In the genomic region with DNA sequence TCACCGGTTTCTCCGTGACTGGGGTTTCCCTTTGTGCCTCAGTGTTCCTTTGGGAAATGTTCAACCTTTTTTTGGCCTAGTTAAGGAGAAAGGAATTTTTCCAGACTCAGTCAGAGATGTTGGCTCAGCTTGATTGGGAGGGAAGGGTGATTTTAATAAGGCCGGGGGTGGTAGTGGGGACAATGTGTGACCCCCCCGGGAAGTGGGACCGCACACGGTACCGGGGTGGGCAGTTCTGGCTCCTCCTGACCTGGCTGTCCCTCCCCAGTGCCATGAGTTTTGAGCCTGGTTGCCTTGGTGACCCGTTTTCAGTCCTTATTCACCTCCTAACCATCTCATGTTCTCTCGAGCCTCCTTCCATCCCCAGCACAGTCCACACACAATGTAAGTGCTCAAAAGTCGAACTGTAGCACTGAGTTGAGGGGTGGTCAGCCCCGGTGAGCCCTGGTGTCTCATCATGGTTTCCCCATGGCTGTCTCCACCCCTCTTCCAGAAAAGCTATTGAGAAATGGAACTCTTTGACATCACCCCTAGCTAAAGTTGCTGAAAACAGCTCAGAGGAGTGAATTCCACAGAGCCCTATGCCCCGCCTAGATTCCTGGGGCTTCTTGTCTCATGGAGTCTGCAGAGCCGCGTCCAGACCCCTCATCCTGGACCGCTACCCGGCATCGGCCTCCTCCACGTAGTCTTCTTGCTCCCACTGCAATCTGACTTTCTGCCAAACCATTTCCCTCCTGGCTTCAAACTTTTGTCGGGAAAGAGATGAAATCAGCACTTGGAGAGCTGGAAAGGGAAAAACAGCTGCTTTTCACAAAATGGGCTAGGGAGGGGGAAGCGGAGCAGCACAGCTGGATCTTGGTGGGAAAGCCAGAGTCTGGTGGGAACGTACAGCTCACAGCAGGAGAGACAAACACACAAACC, we compare ENCODE assay signal across 9 cellular contexts.
DNase-seq lines count a peak whose midpoint lies in the region; TF ChIP-seq lines count a peak whose summit lies in the region.
"Had no signal": no experiment of that assay in that cellular context is flagged by ENCODE, and none has a peak within 500 bp of the region (broad histone marks: within the 10 kb centered on the region; RNA-seq: fewer than 3 reads in every experiment).

No MANE protein-coding gene starts in this region.

- H3K27me3 ChIP-seq in colonic mucosa: no peaks in the 10 kb centered on the region
- no peaks in the 10 kb centered on the region for H3K27me3 ChIP-seq in liver (ENCODE audit: control insufficient read depth in 4 of 4, insufficient read depth in 4 of 4, low read length in 3 of 4)
- no peaks in the 10 kb centered on the region for H3K27me3 ChIP-seq in dorsolateral prefrontal cortex

- intact Hi-C loops in colonic mucosa (cut with DNase I) (no loop called here), dorsolateral prefrontal cortex (cut with DNase I) (no loop called here)

- H3K4me3 ChIP-seq in colonic mucosa (no peak overlapping the region), liver (ENCODE audit: low read depth in 1 of 3, low read length in 3 of 3) (no peak overlapping the region), dorsolateral prefrontal cortex (no peak overlapping the region)

- H3K9me3 ChIP-seq in colonic mucosa (no peaks in the 10 kb centered on the region), liver (ENCODE audit: control insufficient read depth in 4 of 4, low read length in 3 of 4) (no peaks in the 10 kb centered on the region)

- H3K9ac ChIP-seq in colonic mucosa (ENCODE audit: low read depth in 2 of 2, low read length in 2 of 2): no peak overlapping the region
- H3K9ac ChIP-seq in liver (ENCODE audit: low read depth in 1 of 2, low read length in 2 of 2): no peak overlapping the region

- no peak for TF ChIP-seq CTCF in colonic mucosa (IDR thresholded peaks at IDR 0.05)
- TF ChIP-seq CTCF in liver (IDR thresholded peaks at IDR 0.05; ENCODE audit: low read depth, low read length, missing input control): no peak
- no peak for TF ChIP-seq CTCF in dorsolateral prefrontal cortex (IDR thresholded peaks at IDR 0.05 in 54 of 56, conservative IDR thresholded peaks at IDR 0.05 in 2 of 56; ENCODE audit: low read depth in 1 of 56, partially characterized antibody in 56 of 56)

- DNase-seq in GM04504 (ENCODE audit: low read depth) (peak; percentile 63), colonic mucosa (no peak), smooth muscle cell of the brain vasculature (ENCODE audit: low read depth, low spot score) (peak; percentile 66), cortex of kidney (lab: John Stamatoyannopoulos, UW) (no peak), dorsolateral prefrontal cortex (no peak), COR-L47 (lab: John Stamatoyannopoulos, UW) (no peak)
- DNase-seq in activated CD4-positive, alpha-beta T cell treated with anti-CD3 and anti-CD28 coated beads, Interleukin-2, amount 50 U/mL, for 1 hour: no peak
- DNase-seq: NCI-H1048 had no signal

- H3K36me3 ChIP-seq in colonic mucosa (no peaks in the 10 kb centered on the region), liver (ENCODE audit: control insufficient read depth in 4 of 4, insufficient read depth in 3 of 4, low read depth in 1 of 4, low read length in 3 of 4) (no peaks in the 10 kb centered on the region)

- WGBS in liver: 81% methylated on average over 21 of the region's 21 CpGs

- H3K27ac ChIP-seq in colonic mucosa (peak overlapping the region; percentile 52), liver (ENCODE audit: low read depth in 1 of 2, low read length in 2 of 2) (peak overlapping the region; percentile 40 to 43), dorsolateral prefrontal cortex (peak overlapping the region in 12 of 59 donors; percentile 5 to 67 (median 32))

- H3K4me1 ChIP-seq in colonic mucosa: no peaks in the 10 kb centered on the region
- H3K4me1 ChIP-seq in liver (ENCODE audit: control insufficient read depth in 4 of 4, insufficient read depth in 4 of 4, low read length in 3 of 4): peaks cover 0 to 4% (median 0%) of the 10 kb centered on the region in 4 donors

- peak in 1 of 2 donors; percentile 8 for TF ChIP-seq RAD21 in liver (IDR thresholded peaks at IDR 0.05)

TF ChIP-seq in liver, 16 proteins besides CTCF, POLR2A, EP300 and RAD21:
- TF ChIP-seq GABPA (IDR thresholded peaks at IDR 0.05 in 1 of 2, conservative IDR thresholded peaks at IDR 0.05 in 1 of 2) (no peak), FOXA2 (IDR thresholded peaks at IDR 0.05) (no peak), SP1 (IDR thresholded peaks at IDR 0.05) (no peak), NR2F2 (IDR thresholded peaks at IDR 0.05) (no peak)
- TF ChIP-seq, protein P1, sequence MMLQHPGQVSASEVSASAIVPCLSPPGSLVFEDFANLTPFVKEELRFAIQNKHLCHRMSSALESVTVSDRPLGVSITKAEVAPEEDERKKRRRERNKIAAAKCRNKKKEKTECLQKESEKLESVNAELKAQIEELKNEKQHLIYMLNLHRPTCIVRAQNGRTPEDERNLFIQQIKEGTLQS (IDR thresholded peaks at IDR 0.05): no peak
- TF ChIP-seq, protein P2, sequence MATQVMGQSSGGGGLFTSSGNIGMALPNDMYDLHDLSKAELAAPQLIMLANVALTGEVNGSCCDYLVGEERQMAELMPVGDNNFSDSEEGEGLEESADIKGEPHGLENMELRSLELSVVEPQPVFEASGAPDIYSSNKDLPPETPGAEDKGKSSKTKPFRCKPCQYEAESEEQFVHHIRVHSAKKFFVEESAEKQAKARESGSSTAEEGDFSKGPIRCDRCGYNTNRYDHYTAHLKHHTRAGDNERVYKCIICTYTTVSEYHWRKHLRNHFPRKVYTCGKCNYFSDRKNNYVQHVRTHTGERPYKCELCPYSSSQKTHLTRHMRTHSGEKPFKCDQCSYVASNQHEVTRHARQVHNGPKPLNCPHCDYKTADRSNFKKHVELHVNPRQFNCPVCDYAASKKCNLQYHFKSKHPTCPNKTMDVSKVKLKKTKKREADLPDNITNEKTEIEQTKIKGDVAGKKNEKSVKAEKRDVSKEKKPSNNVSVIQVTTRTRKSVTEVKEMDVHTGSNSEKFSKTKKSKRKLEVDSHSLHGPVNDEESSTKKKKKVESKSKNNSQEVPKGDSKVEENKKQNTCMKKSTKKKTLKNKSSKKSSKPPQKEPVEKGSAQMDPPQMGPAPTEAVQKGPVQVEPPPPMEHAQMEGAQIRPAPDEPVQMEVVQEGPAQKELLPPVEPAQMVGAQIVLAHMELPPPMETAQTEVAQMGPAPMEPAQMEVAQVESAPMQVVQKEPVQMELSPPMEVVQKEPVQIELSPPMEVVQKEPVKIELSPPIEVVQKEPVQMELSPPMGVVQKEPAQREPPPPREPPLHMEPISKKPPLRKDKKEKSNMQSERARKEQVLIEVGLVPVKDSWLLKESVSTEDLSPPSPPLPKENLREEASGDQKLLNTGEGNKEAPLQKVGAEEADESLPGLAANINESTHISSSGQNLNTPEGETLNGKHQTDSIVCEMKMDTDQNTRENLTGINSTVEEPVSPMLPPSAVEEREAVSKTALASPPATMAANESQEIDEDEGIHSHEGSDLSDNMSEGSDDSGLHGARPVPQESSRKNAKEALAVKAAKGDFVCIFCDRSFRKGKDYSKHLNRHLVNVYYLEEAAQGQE (IDR thresholded peaks at IDR 0.05): peak; percentile 96

Comparison
In these comparisons a context has a peak if more than half of its experiments do, and no peak if none do; other contexts are left out.
1. DNase-seq: peak in GM04504 (single experiment) and smooth muscle cell of the brain vasculature (single experiment); none in colonic mucosa (single experiment), cortex of kidney (single experiment), activated CD4-positive, alpha-beta T cell treated with anti-CD3 and anti-CD28 coated beads, Interleukin-2, amount 50 U/mL, for 1 hour (single experiment), dorsolateral prefrontal cortex (0 of 10) and COR-L47 (single experiment).